Comparison of ENCODE assay signal across 11 cellular contexts in genomic region chr10:32376027-32376426, GRCh38. TPM values are rescaled to one million over a fixed set of nuclear protein-coding genes. Genes with fewer than 3 reads are reported as not detected.
A peak's percentile ranks its signal among the peaks of the same experiment; 100 is the strongest.
DNase-seq lines count a peak whose midpoint lies in the region; ATAC-seq and TF ChIP-seq lines count a peak whose summit lies in the region.
"Had no signal": no experiment of that assay in that cellular context is flagged by ENCODE, and none has a peak within 500 bp of the region (broad histone marks: within the 10 kb centered on the region; RNA-seq: fewer than 3 reads in every experiment).

No MANE protein-coding gene starts in this region.

- BruUV-seq in IMR-90 (replicated peaks; lab: Mats Ljungman, UMichigan) (no TSS peak), mammary epithelial cell (replicated peaks; lab: Mats Ljungman, UMichigan) (no TSS peak)

- no peak overlapping the region for H4K5ac ChIP-seq in IMR-90 (ENCODE audit: low read depth, low read length)

- H3K4me1 ChIP-seq in BLaER1, result peaks cover 19% of the 10 kb centered on the region
- 0 out of 2 replicates have a peak, but pooled peaks cover 1% of the 10 kb centered on the region for H3K4me1 ChIP-seq in IMR-90 (ENCODE audit: control insufficient read depth, insufficient read depth, low read length)
- H3K4me1 ChIP-seq in mammary epithelial cell (ENCODE audit: insufficient read depth, low read length), result peaks cover 5% of the 10 kb centered on the region
- peaks cover 5 to 6% of the 10 kb centered on the region in 2 donors for H3K4me1 ChIP-seq in neuronal stem cell (ENCODE audit: control insufficient read depth in 2 of 2, insufficient read depth in 1 of 2, low read depth in 1 of 2, low read length in 2 of 2)
- H3K4me1 ChIP-seq: testis had no signal

- H3K14ac ChIP-seq in IMR-90 (replicated peaks; ENCODE audit: low read depth, low read length) (no peak overlapping the region), neuronal stem cell (ENCODE audit: low read length) (no peak overlapping the region)

- H3K79me1 ChIP-seq in IMR-90 (ENCODE audit: low read depth in 1 of 2, low read length in 2 of 2) (peaks cover 9 to 25% of the 10 kb centered on the region in 2 experiments; a peak in 3 of 4 replicates), neuronal stem cell (ENCODE audit: low read depth, low read length) (no peaks in the 10 kb centered on the region)

- in situ Hi-C loops in IMR-90 (cut with MboI; ENCODE audit: low sequenced_read_pairs) (no loop called here), mammary epithelial cell (cut with MboI; ENCODE audit: low sequenced_read_pairs in 2 of 2) (no loop called here)

- CTCF ChIA-PET in IMR-90 (lab: Yijun Ruan, JAX), result no interaction called here
- CTCF ChIA-PET in mammary epithelial cell (lab: Charles Lee; ENCODE audit: low non-redundant PET), result no interaction called here

- H3K36me3 ChIP-seq in BLaER1, result peaks cover 16% of the 10 kb centered on the region; the same call in 1 of the 2 replicates
- no peaks in the 10 kb centered on the region for H3K36me3 ChIP-seq in IMR-90 (ENCODE audit: control insufficient read depth, insufficient read depth, low read length)
- no peaks in the 10 kb centered on the region for H3K36me3 ChIP-seq in mammary epithelial cell (ENCODE audit: insufficient read depth, low read length)
- peaks cover 5% of the 10 kb centered on the region for H3K36me3 ChIP-seq in neural cell (ENCODE audit: insufficient read depth, low read length)
- H3K36me3 ChIP-seq in neuronal stem cell (replicated peaks in 1 of 2; ENCODE audit: control insufficient read depth in 2 of 2, insufficient read depth in 2 of 2, low read length in 2 of 2), result peaks cover 0 to 23% of the 10 kb centered on the region in 2 donors

- H3K9me1 ChIP-seq in IMR-90 (ENCODE audit: insufficient read depth, low read length), result peaks cover 2% of the 10 kb centered on the region

- no peaks in the 10 kb centered on the region for H3K9me2 ChIP-seq in neural cell (ENCODE audit: insufficient read depth, low read length)

- peak overlapping the region; percentile 89 for H3K4me2 ChIP-seq in BLaER1
- H3K4me2 ChIP-seq in IMR-90 (ENCODE audit: low read depth, low read length), result peak overlapping the region; percentile 97
- H3K4me2 ChIP-seq in mammary epithelial cell (ENCODE audit: insufficient read depth, low read depth, low read length), result peak overlapping the region; percentile 96
- H3K4me2 ChIP-seq in neural cell (ENCODE audit: low read length), result peak overlapping the region; percentile 81
- no peak overlapping the region for H3K4me2 ChIP-seq in neuronal stem cell (ENCODE audit: insufficient read depth, low read length, poor library complexity, severe bottlenecking)

- peaks cover 5% of the 10 kb centered on the region for H3F3A ChIP-seq in neural cell (ENCODE audit: insufficient read depth, low read length, poor library complexity, severe bottlenecking)

- no peak overlapping the region for H3K23ac ChIP-seq in IMR-90 (ENCODE audit: low read depth, low read length)
- H3K23ac ChIP-seq in neuronal stem cell (ENCODE audit: low read depth, low read length, poor library complexity), result no peak overlapping the region

- H4K20me1 ChIP-seq in BLaER1 (peaks cover 6% of the 10 kb centered on the region; the same call in 1 of the 2 replicates), IMR-90 (ENCODE audit: insufficient read depth, low read length) (peaks cover 3% of the 10 kb centered on the region; the same call in 1 of the 2 replicates), mammary epithelial cell (ENCODE audit: insufficient read depth, low read length) (no peaks in the 10 kb centered on the region), neural cell (ENCODE audit: insufficient read depth) (no peaks in the 10 kb centered on the region)

- peak overlapping the region; percentile 76 for H3K4me3 ChIP-seq in BLaER1
- peak overlapping the region; percentile 62; the same call in 1 of the 2 replicates for H3K4me3 ChIP-seq in IMR-90 (ENCODE audit: insufficient read depth, low read depth, low read length)
- peak overlapping the region; percentile 65 to 100 (median 95) for H3K4me3 ChIP-seq in mammary epithelial cell (replicated peaks in 1 of 3; ENCODE audit: insufficient read depth in 1 of 3, low read depth in 2 of 3, low read length in 3 of 3)
- peak overlapping the region; percentile 77 for H3K4me3 ChIP-seq in neural cell (ENCODE audit: low read length)
- peak overlapping the region in 1 of 2 donors; percentile 75 for H3K4me3 ChIP-seq in neuronal stem cell (ENCODE audit: low read length in 2 of 2)

- H2BK15ac ChIP-seq in IMR-90 (ENCODE audit: low read depth, low read length), result no peak overlapping the region
- H2BK15ac ChIP-seq in neuronal stem cell (ENCODE audit: low read length), result no peak overlapping the region

- no peak for TF ChIP-seq EP300 in neural cell (conservative IDR thresholded peaks at IDR 0.05; ENCODE audit: poor library complexity, severe bottlenecking)

- no peak overlapping the region for H3K4ac ChIP-seq in IMR-90 (ENCODE audit: low read depth, low read length)
- no peak overlapping the region for H3K4ac ChIP-seq in neuronal stem cell (ENCODE audit: low read length)

- H2AFZ ChIP-seq in IMR-90 (replicated peaks; ENCODE audit: low read length, poor library complexity) (no peak overlapping the region), mammary epithelial cell (ENCODE audit: low read depth, low read length) (no peak overlapping the region), neural cell (ENCODE audit: low read depth, low read length) (peak overlapping the region; percentile 11), neuronal stem cell (ENCODE audit: low read length) (no peak overlapping the region)

- H2AK9ac ChIP-seq in IMR-90 (replicated peaks; ENCODE audit: low read depth, low read length, poor library complexity), result no peak overlapping the region

- ATAC-seq in IMR-90 (ENCODE audit: low read depth) (no peak), GM18861 (IDR thresholded peaks at IDR 0.05; ENCODE audit: unreplicated experiment) (no peak)

- no peaks in the 10 kb centered on the region for H3K9me3 ChIP-seq in BLaER1
- no peaks in the 10 kb centered on the region for H3K9me3 ChIP-seq in IMR-90 (ENCODE audit: control insufficient read depth, insufficient read depth, low read length)
- H3K9me3 ChIP-seq in mammary epithelial cell (replicated peaks; ENCODE audit: insufficient read depth, low read length), result no peaks in the 10 kb centered on the region
- no peaks in the 10 kb centered on the region for H3K9me3 ChIP-seq in neural cell (ENCODE audit: low read length)
- peaks cover 0 to 12% of the 10 kb centered on the region in 2 donors for H3K9me3 ChIP-seq in neuronal stem cell (replicated peaks in 1 of 2; ENCODE audit: control insufficient read depth in 2 of 2, insufficient read depth in 1 of 2, low read depth in 1 of 2, low read length in 2 of 2)
- H3K9me3 ChIP-seq: testis had no signal

- intact Hi-C loops in IMR-90 (cut with micrococcal nuclease), result loop anchor here (2.0 kb wide), 1 partner anchor 43 kb away; no protein-coding TSS in a partner anchor
- intact Hi-C loops in mammary epithelial cell (cut with micrococcal nuclease), result loop anchor here (5.0 kb wide), 1 partner anchor 631 kb away; no protein-coding TSS in a partner anchor

- H2AK5ac ChIP-seq in IMR-90 (ENCODE audit: low read depth, low read length) (no peak overlapping the region), neuronal stem cell (ENCODE audit: low read depth, low read length) (no peak overlapping the region)

- POLR2A ChIA-PET in IMR-90 (lab: Charles Lee; ENCODE audit: unreplicated experiment), result no interaction called here

- no peak overlapping the region for H2BK12ac ChIP-seq in neuronal stem cell (ENCODE audit: low read length)

- no peak overlapping the region for H2BK5ac ChIP-seq in IMR-90 (ENCODE audit: low read depth, low read length, poor library complexity, severe bottlenecking)
- H2BK5ac ChIP-seq in neuronal stem cell (ENCODE audit: low read length), result no peak overlapping the region

- H3K27me3 ChIP-seq in BLaER1 (no peaks in the 10 kb centered on the region), IMR-90 (ENCODE audit: control insufficient read depth, insufficient read depth, low read length) (no peaks in the 10 kb centered on the region), mammary epithelial cell (ENCODE audit: insufficient read depth, low read length) (no peaks in the 10 kb centered on the region), neural cell (ENCODE audit: insufficient read depth, low read depth, low read length) (no peaks in the 10 kb centered on the region), neuronal stem cell (ENCODE audit: control insufficient read depth in 3 of 3, insufficient read depth in 3 of 3, low read depth in 1 of 3, low read length in 3 of 3) (no peaks in the 10 kb centered on the region)
- H3K27me3 ChIP-seq: testis had no signal

- H3K9ac ChIP-seq in BLaER1 (no peak overlapping the region), IMR-90 (ENCODE audit: low read depth, low read length) (no peak overlapping the region), mammary epithelial cell (ENCODE audit: insufficient read depth, low read length) (no peak overlapping the region), neural cell (ENCODE audit: low read length) (peak overlapping the region; percentile 84), neuronal stem cell (ENCODE audit: low read depth, low read length, poor library complexity) (no peak overlapping the region)

- dilution Hi-C loops in IMR-90 (cut with HindIII; ENCODE audit: low sequenced_read_pairs, unreplicated experiment) (no loop called here), mammary epithelial cell (cut with HindIII; ENCODE audit: low sequenced_read_pairs) (no loop called here)

- DNase-seq in IMR-90, result no peak
- no peak for DNase-seq in mammary epithelial cell
- DNase-seq in NCI-H2227 treated with DMSO at 0.1 percent for 48 hours (lab: John Stamatoyannopoulos, UW), result no peak
- DNase-seq in NCI-H1436 treated with DMSO at 0.1 percent for 48 hours (lab: John Stamatoyannopoulos, UW), result no peak
- no peak for DNase-seq in neuronal stem cell (ENCODE audit: low spot score)
- DNase-seq: amniotic stem cell, GDM1, testis had no signal

- no peak overlapping the region for H4K8ac ChIP-seq in IMR-90 (ENCODE audit: low read depth in 2 of 2, low read length in 2 of 2)
- H4K8ac ChIP-seq in neuronal stem cell (ENCODE audit: low read depth, low read length), result no peak overlapping the region

- H3K79me2 ChIP-seq in mammary epithelial cell (ENCODE audit: insufficient read depth, low read length) (peaks cover 34% of the 10 kb centered on the region), neural cell (replicated peaks; ENCODE audit: insufficient read depth, low read length) (peaks cover 75% of the 10 kb centered on the region)

- no peak overlapping the region for H4K91ac ChIP-seq in IMR-90 (ENCODE audit: insufficient read depth, low read depth, low read length)
- no peak overlapping the region for H4K91ac ChIP-seq in neuronal stem cell (ENCODE audit: low read depth, low read length, poor library complexity)

- no peak for TF ChIP-seq RAD21 in IMR-90 (IDR thresholded peaks at IDR 0.05; ENCODE audit: low read length)
- TF ChIP-seq RAD21 in neural cell (conservative IDR thresholded peaks at IDR 0.05), result no peak

- no peak overlapping the region for H2BK120ac ChIP-seq in IMR-90 (ENCODE audit: low read depth, low read length)
- no peak overlapping the region for H2BK120ac ChIP-seq in neuronal stem cell (ENCODE audit: low read depth, low read length)

- H3K56ac ChIP-seq in IMR-90 (ENCODE audit: extremely low read depth, insufficient read depth, low read length), result no peak overlapping the region

- no CpG with 5 or more reads among the region's 1 CpG for WGBS in IMR-90 (ENCODE audit: extremely low coverage in 2 of 2, insufficient read length in 1 of 2), 2 experiments
- WGBS in mammary epithelial cell (ENCODE audit: low coverage, missing lambda C conversion rate), result 0% methylated on average over 1 of the region's 1 CpG
- WGBS in neuronal stem cell (ENCODE audit: extremely low coverage in 2 of 2, insufficient read length in 2 of 2, insufficient replicate concordance in 1 of 2), 2 donors, result no CpG with 5 or more reads among the region's 1 CpG

- H3K27ac ChIP-seq in BLaER1, result peak overlapping the region; percentile 57; the same call in 1 of the 2 replicates
- H3K27ac ChIP-seq in IMR-90 (ENCODE audit: insufficient read depth, low read length), result no peak overlapping the region
- peak overlapping the region; percentile 91 for H3K27ac ChIP-seq in mammary epithelial cell (ENCODE audit: insufficient read depth, low read depth, low read length)
- peak overlapping the region; percentile 96 for H3K27ac ChIP-seq in neural cell (ENCODE audit: low read length)
- H3K27ac ChIP-seq in neuronal stem cell (replicated peaks; ENCODE audit: low read length), result no peak overlapping the region
- H3K27ac ChIP-seq: testis had no signal

- H3K18ac ChIP-seq in IMR-90 (ENCODE audit: low read depth, low read length), result no peak overlapping the region
- H3K18ac ChIP-seq in neuronal stem cell (ENCODE audit: low read length), result no peak overlapping the region

- no peak for TF ChIP-seq POLR2A in IMR-90 (IDR thresholded peaks at IDR 0.05; ENCODE audit: low read depth, low read length)

- no peak overlapping the region for H2BK20ac ChIP-seq in IMR-90 (ENCODE audit: low read depth, low read length)

- TF ChIP-seq CTCF in IMR-90 (conservative IDR thresholded peaks at IDR 0.05; ENCODE audit: low read depth, low read length) (no peak), mammary epithelial cell (conservative IDR thresholded peaks at IDR 0.05 in 1 of 2, IDR thresholded peaks at IDR 0.05 in 1 of 2; ENCODE audit: extremely low read depth in 1 of 2, insufficient read depth in 1 of 2, low read depth in 1 of 2, low read length in 2 of 2) (no peak), neural cell (IDR thresholded peaks at IDR 0.05; ENCODE audit: poor library complexity, severe bottlenecking) (no peak)

RNA-seq across cellular contexts. Expression of gene EPC1, which starts 29.1 kb away (rescaled TPM):
- total RNA-seq in IMR-90 (2012; rRNA removed) (19.7 and 21.9 TPM in 2 replicates), mammary epithelial cell (10 to 100 TPM; 22.9 to 24.5 TPM)
- polyA plus RNA-seq in IMR-90 (2012; rRNA removed) (20.8 and 23.5 TPM in 2 replicates), mammary epithelial cell (16.3 TPM), neural cell (127 and 137 TPM in 2 replicates)
- 8.8 and 15.4 TPM in 2 replicates for polyA plus RNA-seq in IMR-90 (2012; cell fraction: cytosol; rRNA removed)
- polyA plus RNA-seq in IMR-90 (2012; cell fraction: nucleus; rRNA removed; ENCODE audit: low replicate concordance), result 32.6 and 102 TPM in 2 replicates
- polyA minus RNA-seq in mammary epithelial cell (33.0 TPM), neural cell (157 and 184 TPM in 2 replicates)
- 25.4 TPM for polyA plus RNA-seq in neuronal stem cell (2013, experiment 1 of 2)
- 24.7 TPM for polyA plus RNA-seq in neuronal stem cell (2013, experiment 2 of 2)

Comparison
In these comparisons a context has a peak if more than half of its experiments do, and no peak if none do; other contexts are left out.
1. H3K27ac ChIP-seq: peak in BLaER1 (single experiment), mammary epithelial cell (single experiment) and neural cell (single experiment); none in IMR-90 (single experiment) and neuronal stem cell (single experiment).